18 cellular contexts compared by ENCODE assay signal in genomic region chr4:25654031-25654970, GRCh38. TPM values are rescaled to one million over a fixed set of nuclear protein-coding genes. Genes with fewer than 3 reads are reported as not detected.
DNase-seq lines count a peak whose midpoint lies in the region; ATAC-seq, FAIRE-seq and TF ChIP-seq lines count a peak whose summit lies in the region.
"Had no signal": no experiment of that assay in that cellular context is flagged by ENCODE, and none has a peak within 500 bp of the region (broad histone marks: within the 10 kb centered on the region; RNA-seq: fewer than 3 reads in every experiment).

No MANE protein-coding gene starts in this region.

- H3K9ac ChIP-seq in HepG2 (ENCODE audit: insufficient read depth, low read depth, low read length) (no peak overlapping the region), endodermal cell (ENCODE audit: extremely low read depth, low read length, poor library complexity, severe bottlenecking) (peak overlapping the region; percentile 70), mesendoderm (ENCODE audit: low read length) (peak overlapping the region; percentile 9)

- H3K23ac ChIP-seq in mesendoderm (ENCODE audit: low read length) = peak overlapping the region; percentile 92

- H2BK120ac ChIP-seq in mesendoderm (ENCODE audit: low read depth, low read length) = no peak overlapping the region

- H3K27me3 Mint-ChIP-seq in endodermal cell (ENCODE audit: insufficient read depth) = peaks cover 50% of the 10 kb centered on the region
- peaks cover 21 to 39% (median 32%) of the 10 kb centered on the region in 5 donors for H3K27me3 Mint-ChIP-seq in naive thymus-derived CD4-positive, alpha-beta T cell

- peak overlapping the region; percentile 62 for H3K27ac Mint-ChIP-seq in endodermal cell
- H3K27ac Mint-ChIP-seq in naive thymus-derived CD4-positive, alpha-beta T cell = no peak overlapping the region
- H3K27ac Mint-ChIP-seq: activated CD8-positive, alpha-beta T cell treated with anti-CD3 and anti-CD28 coated beads for 36 hours; activated T-helper 17 cell treated with anti-CD3 and anti-CD28 coated beads, Interleukin-2, amount 50 U/mL, for 72 hours; HFFc6; natural killer cell treated with Interleukin-12 subunit alpha and Interleukin-12 subunit beta and Interleukin-15 and Interleukin-18, amount 100 ng/mL, for 72 hours had no signal

- H3K79me2 ChIP-seq in HepG2 (ENCODE audit: insufficient read depth, low read length) (no peaks in the 10 kb centered on the region), mesendoderm (ENCODE audit: control insufficient read depth, insufficient read depth, low read length) (no peaks in the 10 kb centered on the region)

- no peak overlapping the region for H3K27ac ChIP-seq in right lobe of liver
- no peak overlapping the region for H3K27ac ChIP-seq in HepG2 (ENCODE audit: extremely low read length, insufficient read depth, low read length)
- H3K27ac ChIP-seq in endodermal cell (ENCODE audit: low read depth, low read length) = no peak overlapping the region
- no peak overlapping the region for H3K27ac ChIP-seq in mesendoderm (ENCODE audit: low read depth, low read length)
- H3K27ac ChIP-seq in upper lobe of right lung = peak overlapping the region; percentile 89
- H3K27ac ChIP-seq in naive thymus-derived CD4-positive, alpha-beta T cell (ENCODE audit: low read depth, low read length) = no peak overlapping the region
- H3K27ac ChIP-seq: gastrocnemius medialis had no signal

- no peak overlapping the region for H3K18ac ChIP-seq in mesendoderm (ENCODE audit: low read length)

- no peaks in the 10 kb centered on the region for H3K9me3 Mint-ChIP-seq in endodermal cell
- H3K9me3 Mint-ChIP-seq in naive thymus-derived CD4-positive, alpha-beta T cell = no peaks in the 10 kb centered on the region
- H3K9me3 Mint-ChIP-seq: activated CD8-positive, alpha-beta T cell treated with anti-CD3 and anti-CD28 coated beads for 36 hours; activated T-helper 17 cell treated with anti-CD3 and anti-CD28 coated beads, Interleukin-2, amount 50 U/mL, for 72 hours; HFFc6; natural killer cell treated with Interleukin-12 subunit alpha and Interleukin-12 subunit beta and Interleukin-15 and Interleukin-18, amount 100 ng/mL, for 72 hours had no signal

- in situ Hi-C loops in HepG2 (cut with HindIII; ENCODE audit: extremely low pct_ligation_motif_present, low pct_unique_long_range_greater_than_20kb) = no loop called here

- no peaks in the 10 kb centered on the region for H3K9me3 ChIP-seq in right lobe of liver
- H3K9me3 ChIP-seq in HepG2 (ENCODE audit: low read length) = no peaks in the 10 kb centered on the region
- H3K9me3 ChIP-seq in endodermal cell (ENCODE audit: control insufficient read depth, low read length) = no peaks in the 10 kb centered on the region
- no peaks in the 10 kb centered on the region for H3K9me3 ChIP-seq in upper lobe of right lung
- no peaks in the 10 kb centered on the region for H3K9me3 ChIP-seq in naive thymus-derived CD4-positive, alpha-beta T cell (ENCODE audit: control insufficient read depth in 2 of 3, low read length in 3 of 3)
- H3K9me3 ChIP-seq: A549, gastrocnemius medialis, MG63 had no signal

- no peak for TF ChIP-seq CTCF in right lobe of liver (IDR thresholded peaks at IDR 0.05)
- TF ChIP-seq CTCF in HepG2 (CRISPR knock-in tag; IDR thresholded peaks at IDR 0.05) = no peak
- peak; percentile 11 for TF ChIP-seq CTCF in endodermal cell (conservative IDR thresholded peaks at IDR 0.05)
- TF ChIP-seq CTCF in upper lobe of right lung (IDR thresholded peaks at IDR 0.05) = no peak

- no peak overlapping the region for H3K4ac ChIP-seq in mesendoderm (ENCODE audit: low read depth, low read length)

- CTCF ChIA-PET in HepG2 (lab: Yijun Ruan, JAX; ENCODE audit: low intra/inter-chr PET ratio, low total read pairs) = no interaction called here
- CTCF ChIA-PET in naive thymus-derived CD4-positive, alpha-beta T cell (lab: Charles Lee) = no interaction called here

- H4K8ac ChIP-seq in mesendoderm (ENCODE audit: low read depth, low read length) = no peak overlapping the region

- BruUV-seq in HepG2 (replicated peaks; lab: Mats Ljungman, UMichigan) = no TSS peak

- H3K27me3 ChIP-seq in right lobe of liver (peaks cover 0 to 8% of the 10 kb centered on the region in 2 donors), HepG2 (ENCODE audit: control insufficient read depth in 1 of 2, insufficient read depth in 2 of 2, low read length in 2 of 2) (peaks cover 2 to 42% of the 10 kb centered on the region in 2 experiments; a peak in 4 of 5 replicates), endodermal cell (ENCODE audit: control insufficient read depth, insufficient read depth, low read length, poor library complexity, severe bottlenecking) (no peaks in the 10 kb centered on the region), mesendoderm (ENCODE audit: insufficient read depth, low read length, poor library complexity) (no peaks in the 10 kb centered on the region), upper lobe of right lung (peaks cover 26% of the 10 kb centered on the region)
- H3K27me3 ChIP-seq in naive thymus-derived CD4-positive, alpha-beta T cell (ENCODE audit: control insufficient read depth in 2 of 2, insufficient read depth in 2 of 2, low read length in 2 of 2) = peaks cover 0 to 3% of the 10 kb centered on the region in 2 donors
- H3K27me3 ChIP-seq: MG63 had no signal

- TF ChIP-seq RAD21 in HepG2 (CRISPR knock-in tag; IDR thresholded peaks at IDR 0.05) = no peak

- H2AK5ac ChIP-seq in mesendoderm (ENCODE audit: low read length) = no peak overlapping the region

- no peaks in the 10 kb centered on the region; the same call in 1 of the 2 replicates for H4K20me1 ChIP-seq in HepG2 (ENCODE audit: insufficient read depth, low read length)

- intact Hi-C loops in right lobe of liver (cut with DNase I) (no loop called here), HepG2 (cut with micrococcal nuclease; ENCODE audit: unreplicated experiment) (no loop called here), upper lobe of right lung (cut with DNase I) (no loop called here), Right ventricle myocardium superior (cut with DNase I) (no loop called here)
- intact Hi-C loops in naive thymus-derived CD4-positive, alpha-beta T cell (cut with micrococcal nuclease) = no loop called here

- H3K4me2 ChIP-seq in HepG2 (ENCODE audit: low read depth, low read length) = no peak overlapping the region
- H3K4me2 ChIP-seq in mesendoderm (ENCODE audit: low read length) = peak overlapping the region; percentile 16
- H3K4me2 ChIP-seq: A549 had no signal

- H3K4me3 ChIP-seq in right lobe of liver (no peak overlapping the region), HepG2 (replicated peaks in 1 of 3; ENCODE audit: insufficient read depth in 1 of 3, low read depth in 2 of 3, low read length in 3 of 3) (no peak overlapping the region), endodermal cell (ENCODE audit: low read length) (peak overlapping the region; percentile 89), mesendoderm (ENCODE audit: low read length) (no peak overlapping the region), upper lobe of right lung (peak overlapping the region; percentile 52)
- no peak overlapping the region for H3K4me3 ChIP-seq in naive thymus-derived CD4-positive, alpha-beta T cell (ENCODE audit: low read length)
- H3K4me3 ChIP-seq: A549, gastrocnemius medialis, MG63 had no signal

- H3K36me3 ChIP-seq in right lobe of liver = no peaks in the 10 kb centered on the region
- no peaks in the 10 kb centered on the region for H3K36me3 ChIP-seq in HepG2 (replicated peaks in 1 of 2; ENCODE audit: control insufficient read depth in 1 of 2, insufficient read depth in 2 of 2, low read length in 2 of 2)
- no peaks in the 10 kb centered on the region for H3K36me3 ChIP-seq in endodermal cell (ENCODE audit: control insufficient read depth, insufficient read depth, low read length)
- H3K36me3 ChIP-seq in mesendoderm (ENCODE audit: control insufficient read depth, insufficient read depth, low read length) = no peaks in the 10 kb centered on the region
- H3K36me3 ChIP-seq in upper lobe of right lung = no peaks in the 10 kb centered on the region
- no peaks in the 10 kb centered on the region for H3K36me3 ChIP-seq in naive thymus-derived CD4-positive, alpha-beta T cell (ENCODE audit: control insufficient read depth in 2 of 3, insufficient read depth in 3 of 3, low read length in 3 of 3)
- H3K36me3 ChIP-seq: gastrocnemius medialis, MG63 had no signal

- no peaks in the 10 kb centered on the region for H3K79me1 ChIP-seq in mesendoderm (ENCODE audit: low read length)

- ATAC-seq in right lobe of liver = peak; percentile 19 to 61 (median 45)
- ATAC-seq in HepG2 = no peak
- ATAC-seq in upper lobe of right lung = peak; percentile 53
- ATAC-seq in Right ventricle myocardium superior (ENCODE audit: poor library complexity) = no peak
- no peak for ATAC-seq in naive thymus-derived CD4-positive, alpha-beta T cell
- ATAC-seq: A549; activated CD8-positive, alpha-beta T cell treated with anti-CD3 and anti-CD28 coated beads for 36 hours; activated T-helper 17 cell treated with anti-CD3 and anti-CD28 coated beads, Interleukin-2, amount 50 U/mL, for 72 hours; gastrocnemius medialis; natural killer cell treated with Interleukin-12 subunit alpha and Interleukin-12 subunit beta and Interleukin-15 and Interleukin-18, amount 100 ng/mL, for 72 hours had no signal

- H3K4me1 Mint-ChIP-seq in endodermal cell = peaks cover 33% of the 10 kb centered on the region
- H3K4me1 Mint-ChIP-seq in naive thymus-derived CD4-positive, alpha-beta T cell = peaks cover 0 to 10% (median 5%) of the 10 kb centered on the region in 7 donors
- H3K4me1 Mint-ChIP-seq: activated T-helper 17 cell treated with anti-CD3 and anti-CD28 coated beads, Interleukin-2, amount 50 U/mL, for 72 hours had no signal

- FAIRE-seq in HepG2 (lab: Jason Lieb, UNC) = no peak
- FAIRE-seq: A549 had no signal

- peak in 1 of 3 donors; percentile 22 for DNase-seq in right lobe of liver
- no peak for DNase-seq in HepG2 (ENCODE audit: low spot score)
- no peak for DNase-seq in endodermal cell
- DNase-seq in mesendoderm = peak; percentile 65
- peak; percentile 75 for DNase-seq in upper lobe of right lung
- DNase-seq in Right ventricle myocardium superior = no peak
- no peak for DNase-seq in naive thymus-derived CD4-positive, alpha-beta T cell
- no peak for DNase-seq in NCI-H748 treated with DMSO at 0.1 percent for 48 hours (lab: John Stamatoyannopoulos, UW)
- DNase-seq: activated CD8-positive, alpha-beta T cell treated with anti-CD3 and anti-CD28 coated beads for 36 hours; effector memory CD4-positive, alpha-beta T cell; gastrocnemius medialis; HFFc6; MG63; NCI-H2171 had no signal

- H3K4me3 Mint-ChIP-seq in endodermal cell = peak overlapping the region; percentile 53
- no peak overlapping the region for H3K4me3 Mint-ChIP-seq in naive thymus-derived CD4-positive, alpha-beta T cell
- H3K4me3 Mint-ChIP-seq: activated CD8-positive, alpha-beta T cell treated with anti-CD3 and anti-CD28 coated beads for 36 hours; activated T-helper 17 cell treated with anti-CD3 and anti-CD28 coated beads, Interleukin-2, amount 50 U/mL, for 72 hours; HFFc6; natural killer cell treated with Interleukin-12 subunit alpha and Interleukin-12 subunit beta and Interleukin-15 and Interleukin-18, amount 100 ng/mL, for 72 hours had no signal

- no peak overlapping the region for H4K5ac ChIP-seq in mesendoderm (ENCODE audit: low read length)

- peak overlapping the region; percentile 25 for H2BK5ac ChIP-seq in mesendoderm (ENCODE audit: low read length)

- TF ChIP-seq EP300 in HepG2 (IDR thresholded peaks at IDR 0.05; ENCODE audit: low read depth in 2 of 2, low read length in 2 of 2) (no peak), HepG2 (CRISPR knock-in tag; IDR thresholded peaks at IDR 0.05; ENCODE audit: borderline replicate concordance) (no peak)

- peak overlapping the region; percentile 59 for H3K56ac ChIP-seq in mesendoderm (ENCODE audit: low read length)

- 51% methylated on average over 17 of the region's 17 CpGs for WGBS in right lobe of liver (ENCODE audit: insufficient coverage, low coverage, low lambda C conversion rate, missing lambda C conversion rate)
- WGBS in HepG2 (ENCODE audit: low lambda C conversion rate) = 66% methylated on average over 15 of the region's 17 CpGs
- 80 to 82% methylated on average over 15 to 17 of the region's 17 CpGs for WGBS in endodermal cell (ENCODE audit: insufficient coverage in 1 of 2, insufficient read length in 1 of 2), 2 experiments
- no CpG with 5 or more reads among the region's 17 CpGs for WGBS in mesendoderm (ENCODE audit: extremely low coverage, insufficient coverage, low lambda C conversion rate)

- TF ChIP-seq POLR2A in right lobe of liver (IDR thresholded peaks at IDR 0.05) (no peak), HepG2 (IDR thresholded peaks at IDR 0.05; ENCODE audit: insufficient read depth in 1 of 2, low read depth in 2 of 2, low read length in 2 of 2) (no peak)

- H3K4me1 ChIP-seq in right lobe of liver (no peaks in the 10 kb centered on the region), HepG2 (ENCODE audit: insufficient read depth, low read length) (peaks cover 8% of the 10 kb centered on the region), endodermal cell (ENCODE audit: control insufficient read depth, insufficient read depth, low read length) (peaks cover 24% of the 10 kb centered on the region), mesendoderm (ENCODE audit: control insufficient read depth, low read depth, low read length) (peaks cover 9% of the 10 kb centered on the region), upper lobe of right lung (peaks cover 3% of the 10 kb centered on the region)
- no peaks in the 10 kb centered on the region for H3K4me1 ChIP-seq in naive thymus-derived CD4-positive, alpha-beta T cell (ENCODE audit: control insufficient read depth in 2 of 2, insufficient read depth in 2 of 2, low read length in 2 of 2)
- H3K4me1 ChIP-seq: gastrocnemius medialis had no signal

- no peak overlapping the region for H2AFZ ChIP-seq in HepG2 (ENCODE audit: low read length)

- POLR2A ChIA-PET in HepG2 (lab: Yijun Ruan, JAX) = no interaction called here
- POLR2A ChIA-PET in naive thymus-derived CD4-positive, alpha-beta T cell (lab: Charles Lee) = no interaction called here

- H2BK15ac ChIP-seq in mesendoderm (replicated peaks; ENCODE audit: low read depth) = no peak overlapping the region

- no peaks in the 10 kb centered on the region for H3K36me3 Mint-ChIP-seq in endodermal cell (ENCODE audit: low read depth)
- no peaks in the 10 kb centered on the region for H3K36me3 Mint-ChIP-seq in naive thymus-derived CD4-positive, alpha-beta T cell
- H3K36me3 Mint-ChIP-seq: natural killer cell treated with Interleukin-12 subunit alpha and Interleukin-12 subunit beta and Interleukin-15 and Interleukin-18, amount 100 ng/mL, for 72 hours had no signal

RNA-seq across cellular contexts. Expression of gene SLC34A2, which starts 1.4 kb away (rescaled TPM):
- total RNA-seq in right lobe of liver (under 1 TPM; 0.39 to 0.98 (median 0.79) TPM), HepG2 (2016; rRNA removed; fragmentation: Illumina TruSeq; extraction: Trizol) (not detected in 2 replicates), endodermal cell (1 to 10 TPM; 4.2 to 6.4 TPM), upper lobe of right lung (2,903 TPM), Right ventricle myocardium superior (0.11 TPM)
- not detected in 2 replicates for total RNA-seq in HepG2 (2016; cell fraction: cytosol; rRNA removed; fragmentation: Illumina TruSeq; extraction: Trizol; ENCODE audit: low read depth)
- total RNA-seq in HepG2 (2016; cell fraction: insoluble cytoplasmic fraction; rRNA removed; fragmentation: Illumina TruSeq; extraction: Trizol) = not detected in 2 replicates
- not detected in 2 replicates for total RNA-seq in HepG2 (2016; cell fraction: membrane; rRNA removed; fragmentation: Illumina TruSeq; extraction: Trizol)
- total RNA-seq in HepG2 (2016; cell fraction: nucleus; rRNA removed; fragmentation: Illumina TruSeq; extraction: Trizol) = not detected in 2 replicates
- not detected in 2 replicates for polyA plus RNA-seq in HepG2 (2011; rRNA removed)
- 0.04 TPM in 1 of 2 replicates, not detected in the other for polyA plus RNA-seq in HepG2 (2011; cell fraction: cytosol; rRNA removed)
- polyA plus RNA-seq in HepG2 (2011; cell fraction: nucleus; rRNA removed) = not detected in 2 replicates
- polyA plus RNA-seq in HepG2 (2012) = not detected in 2 replicates
- not detected in 2 replicates for polyA plus RNA-seq in HepG2 (2016; cell fraction: cytosol; fragmentation: Illumina TruSeq; extraction: Trizol; ENCODE audit: low read depth)
- not detected in 2 replicates for polyA plus RNA-seq in HepG2 (2016; cell fraction: insoluble cytoplasmic fraction; fragmentation: Illumina TruSeq; extraction: Trizol; ENCODE audit: low read depth)
- not detected in 2 replicates for polyA plus RNA-seq in HepG2 (2016; cell fraction: membrane; fragmentation: Illumina TruSeq; extraction: Trizol; ENCODE audit: low read depth)
- not detected in 2 replicates for polyA plus RNA-seq in HepG2 (2016; cell fraction: nucleus; fragmentation: Illumina TruSeq; extraction: Trizol; ENCODE audit: insufficient read depth, low read depth)
- polyA minus RNA-seq in HepG2 (2011; rRNA and poly(A)+ RNA removed; ENCODE audit: low replicate concordance) = 0.42 TPM in 1 of 2 replicates, not detected in the other
- not detected in 2 replicates for polyA minus RNA-seq in HepG2 (2011; cell fraction: cytosol; rRNA and poly(A)+ RNA removed)
- polyA minus RNA-seq in HepG2 (2011; cell fraction: nucleus; rRNA and poly(A)+ RNA removed) = not detected in 2 replicates
- 1.1 TPM for polyA plus RNA-seq in endodermal cell (2013, experiment 1 of 2)
- polyA plus RNA-seq in endodermal cell (2013, experiment 2 of 2) = 1.7 TPM
- 2.6 TPM for polyA plus RNA-seq in mesendoderm (2013, experiment 1 of 2)
- 2.3 TPM for polyA plus RNA-seq in mesendoderm (2013, experiment 2 of 2)
- total RNA-seq in naive thymus-derived CD4-positive, alpha-beta T cell = not detected
- not detected for polyA plus RNA-seq in naive thymus-derived CD4-positive, alpha-beta T cell
- total RNA-seq: activated CD8-positive, alpha-beta T cell treated with anti-CD3 and anti-CD28 coated beads for 36 hours; activated T-helper 17 cell treated with anti-CD3 and anti-CD28 coated beads, Interleukin-2, amount 50 U/mL, for 72 hours; gastrocnemius medialis; HFFc6; natural killer cell treated with Interleukin-12 subunit alpha and Interleukin-12 subunit beta and Interleukin-15 and Interleukin-18, amount 100 ng/mL, for 72 hours; SK-MEL-5 had no signal

Comparison
In these comparisons a context has a peak if more than half of its experiments do, and no peak if none do; other contexts are left out.
1. ATAC-seq: peak in right lobe of liver (4 of 4) and upper lobe of right lung (single experiment); none in HepG2 (single experiment), Right ventricle myocardium superior (single experiment) and naive thymus-derived CD4-positive, alpha-beta T cell (single experiment).
2. DNase-seq: peak in mesendoderm (single experiment) and upper lobe of right lung (single experiment); none in HepG2 (single experiment), endodermal cell (single experiment), Right ventricle myocardium superior (single experiment), naive thymus-derived CD4-positive, alpha-beta T cell (0 of 9) and NCI-H748 treated with DMSO at 0.1 percent for 48 hours (single experiment).
3. H3K4me3 ChIP-seq: peak in endodermal cell (single experiment) and upper lobe of right lung (single experiment); none in right lobe of liver (0 of 3), HepG2 (0 of 3), mesendoderm (single experiment) and naive thymus-derived CD4-positive, alpha-beta T cell (single experiment).
4. RNA of gene SLC34A2, which starts 1.4 kb away (total RNA-seq): 2,903 TPM in upper lobe of right lung (single experiment); 4.2 to 6.4 TPM in endodermal cell, 0.39 to 0.98 TPM in right lobe of liver, 0.11 TPM in Right ventricle myocardium superior (single experiment), not detected in HepG2 and not detected in naive thymus-derived CD4-positive, alpha-beta T cell; every median in the first group is over 100 times any median in the second.